Comparison of ENCODE assay signal across 8 cellular contexts in the genomic region with DNA sequence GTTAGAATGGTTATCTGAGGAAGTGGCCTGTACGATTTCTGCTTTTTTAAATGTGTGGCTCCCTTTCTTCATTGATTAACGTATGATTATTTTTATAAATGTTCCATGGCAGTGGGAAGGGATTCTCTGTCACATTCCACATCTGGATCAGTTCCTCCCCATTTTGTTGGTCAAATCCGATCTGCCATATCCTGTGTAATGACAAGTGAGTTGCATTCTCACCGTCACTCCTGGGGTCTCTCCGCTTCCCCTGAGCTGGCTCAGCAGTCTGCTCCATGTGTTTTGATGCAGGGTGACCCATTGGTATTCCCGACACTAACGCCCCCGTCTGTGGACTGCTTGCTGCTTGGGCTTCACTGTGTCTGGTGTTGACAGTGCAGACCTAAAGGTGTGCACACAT. TPM values are rescaled to one million over a fixed set of nuclear protein-coding genes. Genes with fewer than 3 reads are reported as not detected.
DNase-seq lines count a peak whose midpoint lies in the region; ATAC-seq and TF ChIP-seq lines count a peak whose summit lies in the region.

No MANE protein-coding gene starts in this region.

- peak overlapping the region; percentile 10 for H3K27ac Mint-ChIP-seq in activated naive CD8-positive, alpha-beta T cell treated with anti-CD3 and anti-CD28 coated beads for 36 hours
- peak overlapping the region; percentile 87 for H3K27ac Mint-ChIP-seq in type B pancreatic cell

- peak; percentile 74 for DNase-seq in cardiac septum (ENCODE audit: low spot score)
- no peak for DNase-seq in Right ventricle myocardium inferior (ENCODE audit: missing footprints)
- no peak for DNase-seq in activated naive CD8-positive, alpha-beta T cell treated with anti-CD3 and anti-CD28 coated beads for 36 hours
- peak in 2 of 3 donors; percentile 34 to 58 for DNase-seq in right lobe of liver
- no peak for DNase-seq in type B pancreatic cell (ENCODE audit: extremely low spot score, unreplicated experiment)
- DNase-seq in DMS 273 (lab: John Stamatoyannopoulos, UW; ENCODE audit: unreplicated experiment): no peak

- peak; percentile 13 for TF ChIP-seq POLR2A in right lobe of liver (IDR thresholded peaks at IDR 0.05)

- intact Hi-C loops in cardiac septum (cut with DNase I) (no loop called here), Right ventricle myocardium inferior (cut with DNase I) (no loop called here), right lobe of liver (cut with DNase I) (no loop called here)

- H3K4me1 ChIP-seq in right lobe of liver: peaks cover 0 to 46% (median 0%) of the 10 kb centered on the region in 4 donors

- peaks cover 41% of the 10 kb centered on the region for H3K36me3 Mint-ChIP-seq in activated naive CD8-positive, alpha-beta T cell treated with anti-CD3 and anti-CD28 coated beads for 36 hours
- peaks cover 18% of the 10 kb centered on the region for H3K36me3 Mint-ChIP-seq in type B pancreatic cell

- no peak overlapping the region for H3K4me3 ChIP-seq in right lobe of liver

- H3K27me3 ChIP-seq in right lobe of liver: no peaks in the 10 kb centered on the region

- no peak for ATAC-seq in Right ventricle myocardium inferior
- peak; percentile 0 for ATAC-seq in right lobe of liver
- ATAC-seq in GM21786 (IDR thresholded peaks at IDR 0.05; ENCODE audit: unreplicated experiment): no peak
- no peak for ATAC-seq in GM18907 (IDR thresholded peaks at IDR 0.05; ENCODE audit: unreplicated experiment)

- no peak overlapping the region for H3K4me3 Mint-ChIP-seq in activated naive CD8-positive, alpha-beta T cell treated with anti-CD3 and anti-CD28 coated beads for 36 hours
- H3K4me3 Mint-ChIP-seq in type B pancreatic cell: peak overlapping the region; percentile 16

- H3K36me3 ChIP-seq in right lobe of liver: peaks cover 0 to 20% (median 3%) of the 10 kb centered on the region in 4 donors

- H3K9me3 Mint-ChIP-seq in activated naive CD8-positive, alpha-beta T cell treated with anti-CD3 and anti-CD28 coated beads for 36 hours: no peaks in the 10 kb centered on the region
- no peaks in the 10 kb centered on the region for H3K9me3 Mint-ChIP-seq in type B pancreatic cell

- peaks cover 45% of the 10 kb centered on the region for H3K4me1 Mint-ChIP-seq in activated naive CD8-positive, alpha-beta T cell treated with anti-CD3 and anti-CD28 coated beads for 36 hours
- H3K4me1 Mint-ChIP-seq in type B pancreatic cell (ENCODE audit: unreplicated experiment): peaks cover 32% of the 10 kb centered on the region

- 37% methylated on average over 8 of the region's 8 CpGs for WGBS in right lobe of liver (ENCODE audit: insufficient coverage, low coverage, low lambda C conversion rate, missing lambda C conversion rate)

- no peaks in the 10 kb centered on the region for H3K9me3 ChIP-seq in right lobe of liver

- H3K27ac ChIP-seq in right lobe of liver: peak overlapping the region; percentile 12 to 100 (median 48)

- TF ChIP-seq CTCF in right lobe of liver (IDR thresholded peaks at IDR 0.05) (no peak), type B pancreatic cell (conservative IDR thresholded peaks at IDR 0.05) (no peak)

- no peaks in the 10 kb centered on the region for H3K27me3 Mint-ChIP-seq in activated naive CD8-positive, alpha-beta T cell treated with anti-CD3 and anti-CD28 coated beads for 36 hours
- H3K27me3 Mint-ChIP-seq in type B pancreatic cell: no peaks in the 10 kb centered on the region

RNA-seq across cellular contexts. Expression of a gene that starts 20.4 kb away (rescaled TPM):
- 668 TPM for total RNA-seq in cardiac septum
- 457 TPM for total RNA-seq in Right ventricle myocardium inferior
- total RNA-seq in activated naive CD8-positive, alpha-beta T cell treated with anti-CD3 and anti-CD28 coated beads for 36 hours: 100 to 1,000 TPM; 136 to 155 TPM
- total RNA-seq in right lobe of liver: 1,000 to 10,000 TPM in 2 of 6 experiments, 100 to 1,000 TPM in 4; 202 to 1,225 (median 767) TPM
- total RNA-seq in type B pancreatic cell (ENCODE audit: low replicate concordance): 229 and 395 TPM in 2 replicates

RNA-seq across cellular contexts. Expression of a gene that starts 55.9 kb away (rescaled TPM):
- total RNA-seq in cardiac septum (9,850 TPM), Right ventricle myocardium inferior (5,781 TPM), right lobe of liver (1,000 to 10,000 TPM; 2,716 to 5,163 (median 3,933) TPM), type B pancreatic cell (ENCODE audit: low replicate concordance) (4,133 and 6,276 TPM in 2 replicates)
- 1,000 to 10,000 TPM; 2,463 to 2,829 TPM for total RNA-seq in activated naive CD8-positive, alpha-beta T cell treated with anti-CD3 and anti-CD28 coated beads for 36 hours

RNA-seq across cellular contexts. Expression of a gene that starts 56.5 kb away (rescaled TPM):
- total RNA-seq in cardiac septum: 14.4 TPM
- total RNA-seq in Right ventricle myocardium inferior: 8.2 TPM
- 10 to 100 TPM; 33.1 to 36.3 TPM for total RNA-seq in activated naive CD8-positive, alpha-beta T cell treated with anti-CD3 and anti-CD28 coated beads for 36 hours
- 10 to 100 TPM in 4 of 6 experiments, 1 to 10 TPM in 2; 7.7 to 17.1 (median 14.3) TPM for total RNA-seq in right lobe of liver
- 35.0 and 41.8 TPM in 2 replicates for total RNA-seq in type B pancreatic cell (ENCODE audit: low replicate concordance)

Comparison
In these comparisons a context has a peak if more than half of its experiments do, and no peak if none do; other contexts are left out.
1. DNase-seq: peak in cardiac septum (single experiment) and right lobe of liver (2 of 3); none in Right ventricle myocardium inferior (single experiment), activated naive CD8-positive, alpha-beta T cell treated with anti-CD3 and anti-CD28 coated beads for 36 hours (single experiment), type B pancreatic cell (single experiment) and DMS 273 (single experiment).
2. ATAC-seq: peak in right lobe of liver (4 of 4); none in Right ventricle myocardium inferior (single experiment), GM21786 (single experiment) and GM18907 (single experiment).